In genomic region chr14:74545386-74545785, GRCh38 we compare ENCODE assay signal across 20 cellular contexts.
"Had no signal": no experiment of that assay in that cellular context is flagged by ENCODE, and none has a peak within 500 bp of the region (broad histone marks: within the 10 kb centered on the region; RNA-seq: fewer than 3 reads in every experiment).

No MANE protein-coding gene starts in this region.

- H3K27me3 ChIP-seq: dorsolateral prefrontal cortex, hepatocyte, right atrium auricular region, sigmoid colon, stomach had no signal

- H3K4me3 ChIP-seq: dorsolateral prefrontal cortex, hepatocyte, left ventricle myocardium inferior, lower lobe of right lung, right atrium auricular region, sigmoid colon, skin epidermis, stomach had no signal

- ATAC-seq: left cardiac atrium, lower lobe of right lung had no signal

- H3K36me3 ChIP-seq: left ventricle myocardium inferior, lower lobe of right lung, right atrium auricular region, sigmoid colon had no signal

- DNase-seq: cortex of kidney; effector CD8-positive, alpha-beta T cell; foreskin melanocyte; head of caudate nucleus; kidney; left cardiac atrium; left ventricle myocardium inferior; lower lobe of right lung; midbrain; naive B cell; nephron progenitor cell; sigmoid colon; stimulated activated CD4-positive, alpha-beta T cell treated with anti-CD3 and anti-CD28 coated beads, Interleukin-12 subunit alpha, Interleukin-12 subunit beta, amount 100 ng/mL, for 4 hours; stimulated activated naive CD4-positive, alpha-beta T cell; stomach; substantia nigra had no signal

- H3K79me2 ChIP-seq: hepatocyte had no signal

- H2AFZ ChIP-seq: hepatocyte had no signal

- H3K27ac ChIP-seq: dorsolateral prefrontal cortex, hepatocyte, left ventricle myocardium inferior, lower lobe of right lung, right atrium auricular region, sigmoid colon, skin epidermis, stomach had no signal

- H3K9me3 ChIP-seq: left ventricle myocardium inferior, lower lobe of right lung, right atrium auricular region, sigmoid colon, stomach had no signal

- H3K4me2 ChIP-seq: hepatocyte had no signal
